18 cellular contexts compared by ENCODE assay signal in the genomic region with DNA sequence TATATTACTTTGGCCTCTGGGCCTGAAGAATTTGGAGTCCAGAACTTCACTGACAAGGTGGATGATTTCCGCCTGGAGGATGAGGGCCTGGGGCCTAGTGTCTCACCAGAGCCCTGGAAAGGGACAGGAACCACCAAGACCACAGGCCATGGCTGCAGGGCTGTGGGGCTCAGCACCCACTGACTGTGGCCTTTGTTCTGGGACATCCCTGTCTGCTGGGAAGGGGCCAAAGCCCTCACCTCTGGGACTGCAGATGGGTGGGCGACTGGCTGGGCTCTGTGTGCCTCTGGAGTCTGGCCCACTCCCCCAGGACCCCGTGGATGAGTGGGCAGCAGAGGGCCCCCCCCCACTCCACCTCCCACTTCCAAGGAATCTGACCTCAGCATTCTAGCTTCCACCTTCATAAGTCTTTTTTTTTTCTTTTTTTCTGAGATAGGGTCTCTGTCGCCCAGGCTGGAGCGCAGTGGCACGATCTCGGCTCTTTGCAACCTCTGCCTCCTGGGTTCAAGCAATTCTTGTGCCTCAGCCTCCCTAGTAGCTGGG. TPM values are rescaled to one million over a fixed set of nuclear protein-coding genes. Genes with fewer than 3 reads are reported as not detected.
"Had no signal": no experiment of that assay in that cellular context is flagged by ENCODE, and none has a peak within 500 bp of the region (broad histone marks: within the 10 kb centered on the region; RNA-seq: fewer than 3 reads in every experiment).

No MANE protein-coding gene starts in this region.

- H3K4me3 ChIP-seq: esophagus squamous epithelium, gastroesophageal sphincter, mucosa of descending colon, testis, tibial nerve had no signal

- H3K27ac ChIP-seq: esophagus squamous epithelium, gastroesophageal sphincter, neutrophil, testis, tibial nerve had no signal

- ATAC-seq: gastroesophageal sphincter; left colon; mucosa of descending colon; naive thymus-derived CD8-positive, alpha-beta T cell; right cardiac atrium; stimulated activated memory B cell treated with anti-CD40 and anti-IgM and Interleukin-4, amounts not matched to agents 10 μg/mL and 1 μg/mL and 100 μg/mL, for 72 hours had no signal

- H3K27me3 ChIP-seq: testis, tibial nerve had no signal

- H3K36me3 ChIP-seq: esophagus squamous epithelium, gastroesophageal sphincter, neutrophil, tibial nerve had no signal

- H3K9me3 ChIP-seq: esophagus squamous epithelium, gastroesophageal sphincter, mucosa of descending colon, neutrophil, testis, tibial nerve had no signal

- DNase-seq: esophagus squamous epithelium; foreskin fibroblast; left colon; mammary epithelial cell; mucosa of descending colon; naive thymus-derived CD8-positive, alpha-beta T cell; right cardiac atrium; stimulated activated CD4-positive, alpha-beta T cell treated with anti-CD3 and anti-CD28 coated beads, Interleukin-15, amount 100 ng/mL, for 24 hours; stimulated activated CD4-positive, alpha-beta T cell treated with anti-CD3 and anti-CD28 coated beads, Interleukin-1b, Interleukin-23, amount 100 ng/mL, for 48 hours; stimulated activated CD4-positive, alpha-beta T cell treated with anti-CD3 and anti-CD28 coated beads, Interleukin-4, amount 100 ng/mL, for 24 hours; testis had no signal

- H3K4me1 ChIP-seq: esophagus squamous epithelium, gastroesophageal sphincter, testis, tibial nerve had no signal

RNA-seq across cellular contexts. Expression of gene CHST8, which starts 20.3 kb away (rescaled TPM):
- total RNA-seq: epithelial cell of proximal tubule; kidney epithelial cell; left colon; liver; naive thymus-derived CD8-positive, alpha-beta T cell had no signal
